8 cellular contexts compared by ENCODE assay signal in the genomic region with DNA sequence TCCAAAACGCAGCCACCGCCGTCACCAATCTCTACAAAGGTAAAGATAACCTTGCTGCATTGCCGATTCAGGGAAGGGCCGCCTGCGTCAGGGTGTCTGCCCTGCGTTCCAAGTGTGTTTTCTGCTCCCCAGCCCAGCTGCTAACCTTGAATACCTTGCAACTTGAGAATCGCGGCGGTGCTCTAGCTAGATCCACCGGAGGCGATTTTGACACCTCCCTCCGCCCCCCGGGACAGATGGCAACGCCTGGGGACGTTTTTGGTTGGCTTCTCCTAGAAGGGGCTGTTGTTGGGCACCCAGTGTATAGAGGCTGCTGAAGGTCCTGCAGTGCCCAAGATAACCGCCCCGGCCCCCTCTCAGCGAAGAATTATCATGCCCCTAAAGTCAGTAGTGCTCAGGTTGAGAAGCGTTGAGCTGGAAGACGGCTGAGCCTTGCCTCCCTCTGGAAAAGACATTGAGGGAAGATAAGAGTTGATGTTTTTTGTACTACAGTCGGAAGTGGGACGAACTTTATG. TPM values are rescaled to one million over a fixed set of nuclear protein-coding genes. Genes with fewer than 3 reads are reported as not detected.
A peak's percentile ranks its signal among the peaks of the same experiment; 100 is the strongest.
DNase-seq lines count a peak whose midpoint lies in the region; ATAC-seq and TF ChIP-seq lines count a peak whose summit lies in the region.

No MANE protein-coding gene starts in this region.

- H3K4me1 ChIP-seq in effector memory CD4-positive, alpha-beta T cell (ENCODE audit: control insufficient read depth, insufficient read depth, low read length, poor library complexity, severe bottlenecking), result peaks cover 41% of the 10 kb centered on the region
- peaks cover 5 to 20% of the 10 kb centered on the region in 2 donors for H3K4me1 ChIP-seq in uterus

- no peak for TF ChIP-seq CTCF in VCaP (conservative IDR thresholded peaks at IDR 0.05)
- TF ChIP-seq CTCF in uterus (IDR thresholded peaks at IDR 0.05), result no peak

- H3K4me3 Mint-ChIP-seq in activated CD4-positive, alpha-beta T cell treated with anti-CD3 and anti-CD28 coated beads for 36 hours, result peak overlapping the region; percentile 89
- H3K4me3 Mint-ChIP-seq in naive B cell, result peak overlapping the region; percentile 93 to 100 (median 98)

- no peaks in the 10 kb centered on the region for H3K27me3 Mint-ChIP-seq in activated CD4-positive, alpha-beta T cell treated with anti-CD3 and anti-CD28 coated beads for 36 hours
- H3K27me3 Mint-ChIP-seq in naive B cell, result no peaks in the 10 kb centered on the region

- peak; percentile 53 for DNase-seq in activated CD4-positive, alpha-beta T cell treated with anti-CD3 and anti-CD28 coated beads for 36 hours
- DNase-seq in activated CD4-positive, alpha-beta T cell treated with anti-CD3 and anti-CD28 coated beads for 1 hour, result no peak
- DNase-seq in effector memory CD4-positive, alpha-beta T cell, result peak in 1 of 3 donors; percentile 11
- DNase-seq in naive B cell (no peak), uterus (peak; percentile 19 to 22), NCI-H1048 (lab: John Stamatoyannopoulos, UW) (no peak)

- H3K36me3 ChIP-seq in effector memory CD4-positive, alpha-beta T cell (ENCODE audit: control insufficient read depth, insufficient read depth, low read length), result peaks cover 16% of the 10 kb centered on the region
- H3K36me3 ChIP-seq in uterus, result no peaks in the 10 kb centered on the region

- no peaks in the 10 kb centered on the region for H3K27me3 ChIP-seq in effector memory CD4-positive, alpha-beta T cell (replicated peaks; ENCODE audit: control insufficient read depth, insufficient read depth, low read length, poor library complexity, severe bottlenecking)
- H3K27me3 ChIP-seq in uterus, result no peaks in the 10 kb centered on the region

- peaks cover 39% of the 10 kb centered on the region for H3K4me1 Mint-ChIP-seq in activated CD4-positive, alpha-beta T cell treated with anti-CD3 and anti-CD28 coated beads for 36 hours
- peaks cover 44 to 67% (median 51%) of the 10 kb centered on the region in 3 donors for H3K4me1 Mint-ChIP-seq in naive B cell

- peak overlapping the region; percentile 92 for H3K27ac Mint-ChIP-seq in activated CD4-positive, alpha-beta T cell treated with anti-CD3 and anti-CD28 coated beads for 36 hours
- peak overlapping the region; percentile 97 to 100 (median 99) for H3K27ac Mint-ChIP-seq in naive B cell

- no peaks in the 10 kb centered on the region for H3K9me3 ChIP-seq in effector memory CD4-positive, alpha-beta T cell (ENCODE audit: control insufficient read depth, low read length)
- no peaks in the 10 kb centered on the region for H3K9me3 ChIP-seq in uterus

- H3K4me3 ChIP-seq in effector memory CD4-positive, alpha-beta T cell (ENCODE audit: insufficient read depth, low read depth, low read length, poor library complexity, severe bottlenecking), result peak overlapping the region; percentile 92
- peak overlapping the region; percentile 78 to 100 for H3K4me3 ChIP-seq in uterus

- peak overlapping the region; percentile 89 for H3K27ac ChIP-seq in VCaP
- H3K27ac ChIP-seq in effector memory CD4-positive, alpha-beta T cell (ENCODE audit: insufficient read depth, low read length, poor library complexity, severe bottlenecking), result peak overlapping the region; percentile 92
- peak overlapping the region; percentile 98 to 99 for H3K27ac ChIP-seq in uterus

- CTCF ChIA-PET in activated CD4-positive, alpha-beta T cell treated with anti-CD3 and anti-CD28 coated beads for 36 hours (lab: Charles Lee), result interaction anchor here (0.6 to 1.8 kb wide), 6 partner anchors 9 to 281 kb away, joined by 3 to 11 read pairs (median 6); no protein-coding TSS in a partner anchor

- no peak for TF ChIP-seq POLR2A in uterus (IDR thresholded peaks at IDR 0.05)

- no peaks in the 10 kb centered on the region for H3K9me3 Mint-ChIP-seq in activated CD4-positive, alpha-beta T cell treated with anti-CD3 and anti-CD28 coated beads for 36 hours (ENCODE audit: low read depth)
- H3K9me3 Mint-ChIP-seq in naive B cell, result no peaks in the 10 kb centered on the region

- H3K36me3 Mint-ChIP-seq in activated CD4-positive, alpha-beta T cell treated with anti-CD3 and anti-CD28 coated beads for 36 hours (ENCODE audit: low read depth), result peaks cover 45% of the 10 kb centered on the region
- peaks cover 7 to 8% of the 10 kb centered on the region in 2 donors for H3K36me3 Mint-ChIP-seq in naive B cell

- no peak for ATAC-seq in activated CD4-positive, alpha-beta T cell treated with anti-CD3 and anti-CD28 coated beads for 36 hours
- ATAC-seq in naive B cell (ENCODE audit: low read depth in 2 of 2), result no peak
- ATAC-seq in GM21515 (IDR thresholded peaks at IDR 0.05; ENCODE audit: unreplicated experiment), result no peak

- intact Hi-C loops in activated CD4-positive, alpha-beta T cell treated with anti-CD3 and anti-CD28 coated beads for 36 hours (cut with DNase I, micrococcal nuclease), result loop anchor here (2.0 to 5.0 kb wide), 6 partner anchors 34 to 1849 kb away; a partner anchor contains a TSS
- intact Hi-C loops in uterus (cut with DNase I; ENCODE audit: low total_unique reads), result no loop called here

- POLR2A ChIA-PET in activated CD4-positive, alpha-beta T cell treated with anti-CD3 and anti-CD28 coated beads for 36 hours (lab: Charles Lee), result interaction anchor here (0.5 to 3.3 kb wide), 11 partner anchors 9 to 273 kb away, joined by 3 to 33 read pairs (median 6); no protein-coding TSS in a partner anchor

RNA-seq across cellular contexts. Expression of a gene that starts 1.6 kb away (rescaled TPM):
- total RNA-seq in activated CD4-positive, alpha-beta T cell treated with anti-CD3 and anti-CD28 coated beads for 36 hours, result 10 to 100 TPM; 42.4 to 51.4 TPM
- 10 to 100 TPM; 10.1 to 24.8 (median 14.5) TPM for polyA plus RNA-seq in naive B cell (ENCODE audit: low read depth in 6 of 6)
- total RNA-seq in uterus, result 100 to 1,000 TPM in 1 of 4 donors, 10 to 100 TPM in 3; 16.1 to 113 (median 45.9) TPM

Comparison
In these comparisons a context has a peak if more than half of its experiments do, and no peak if none do; other contexts are left out.
1. DNase-seq: peak in activated CD4-positive, alpha-beta T cell treated with anti-CD3 and anti-CD28 coated beads for 36 hours (single experiment) and uterus (2 of 2); none in activated CD4-positive, alpha-beta T cell treated with anti-CD3 and anti-CD28 coated beads for 1 hour (single experiment), naive B cell (single experiment) and NCI-H1048 (single experiment).
2. Peak in every context shown above with its lines, with median percentiles within 50 percentile points of each other: H3K27ac ChIP-seq.